8 cellular contexts compared by ENCODE assay signal in the genomic region with DNA sequence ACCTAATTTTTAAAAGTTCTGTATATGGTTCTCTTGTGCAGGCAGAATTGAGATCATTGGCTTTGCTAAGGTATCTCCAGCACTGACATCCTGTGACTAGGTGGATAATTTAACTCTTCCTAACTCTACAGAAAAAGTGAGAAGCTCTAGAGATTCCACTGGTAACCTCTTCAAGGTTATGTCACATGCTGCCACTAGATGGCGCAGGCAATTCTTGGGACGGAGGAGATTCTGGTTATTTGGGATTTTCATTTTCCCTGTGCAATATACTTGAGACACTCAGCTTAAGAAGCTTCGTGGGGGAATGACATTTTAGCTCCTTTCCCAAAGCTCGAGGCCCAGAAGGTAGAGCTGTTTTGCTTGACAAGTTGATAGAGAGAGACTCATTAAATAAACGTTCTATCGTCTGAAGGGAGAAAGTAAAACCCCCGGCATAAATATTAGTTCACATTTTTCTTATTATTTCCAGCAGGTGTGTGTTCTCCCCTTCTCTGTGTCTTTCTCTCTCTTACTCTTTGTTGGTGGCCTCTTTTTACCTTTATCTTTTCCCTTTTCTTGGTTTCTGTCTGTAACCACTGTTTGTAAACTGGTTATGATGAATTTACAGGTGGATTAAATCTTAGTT. TPM values are rescaled to one million over a fixed set of nuclear protein-coding genes. Genes with fewer than 3 reads are reported as not detected.
A peak's percentile ranks its signal among the peaks of the same experiment; 100 is the strongest.
DNase-seq lines count a peak whose midpoint lies in the region; ATAC-seq and TF ChIP-seq lines count a peak whose summit lies in the region.

No MANE protein-coding gene starts in this region.

- H3K4me1 Mint-ChIP-seq in Caco-2 (ENCODE audit: low read depth, unreplicated experiment): no peaks in the 10 kb centered on the region
- H3K4me1 Mint-ChIP-seq in activated naive CD8-positive, alpha-beta T cell treated with anti-CD3 and anti-CD28 coated beads for 36 hours: peaks cover 2% of the 10 kb centered on the region

- no peaks in the 10 kb centered on the region for H3K9me3 ChIP-seq in Caco-2
- peaks cover 21% of the 10 kb centered on the region for H3K9me3 ChIP-seq in left ventricle myocardium inferior (replicated peaks)
- H3K9me3 ChIP-seq in prostate gland: no peaks in the 10 kb centered on the region

- H3K36me3 ChIP-seq in Caco-2 (ENCODE audit: control insufficient read depth, insufficient read depth, low read length): no peaks in the 10 kb centered on the region
- H3K36me3 ChIP-seq in left ventricle myocardium inferior: no peaks in the 10 kb centered on the region
- no peaks in the 10 kb centered on the region for H3K36me3 ChIP-seq in prostate gland

- peak; percentile 85 for ATAC-seq in GM19035 (IDR thresholded peaks at IDR 0.05; ENCODE audit: unreplicated experiment)
- ATAC-seq in HG03175 (IDR thresholded peaks at IDR 0.05; ENCODE audit: unreplicated experiment): peak; percentile 89
- ATAC-seq in HG03108 (IDR thresholded peaks at IDR 0.05; ENCODE audit: unreplicated experiment): no peak

- no peaks in the 10 kb centered on the region for H3K36me3 Mint-ChIP-seq in Caco-2 (ENCODE audit: insufficient read depth, unreplicated experiment)
- peaks cover 12% of the 10 kb centered on the region for H3K36me3 Mint-ChIP-seq in activated naive CD8-positive, alpha-beta T cell treated with anti-CD3 and anti-CD28 coated beads for 36 hours

- H3K27me3 ChIP-seq in Caco-2 (replicated peaks; ENCODE audit: control insufficient read depth, insufficient read depth, low read length) (no peaks in the 10 kb centered on the region), left ventricle myocardium inferior (ENCODE audit: low read depth) (no peaks in the 10 kb centered on the region), prostate gland (replicated peaks; ENCODE audit: insufficient read depth) (no peaks in the 10 kb centered on the region)

- no TSS peak for BruUV-seq in Caco-2 (replicated peaks; lab: Mats Ljungman, UMichigan)

- intact Hi-C loops in Caco-2 (cut with micrococcal nuclease; ENCODE audit: unreplicated experiment) (loop anchor here (1.0 kb wide), 2 partner anchors 46 to 74 kb away; no protein-coding TSS in a partner anchor), left ventricle myocardium inferior (cut with micrococcal nuclease) (no loop called here), prostate gland (cut with DNase I) (no loop called here)

- TF ChIP-seq CTCF in Caco-2 (IDR thresholded peaks at IDR 0.05; ENCODE audit: insufficient read depth in 1 of 2, low read depth in 1 of 2, low read length in 1 of 2, severe bottlenecking in 1 of 2, unreplicated experiment in 1 of 2) (peak; percentile 82 to 95), left ventricle myocardium inferior (IDR thresholded peaks at IDR 0.05; ENCODE audit: borderline replicate concordance) (peak; percentile 83), prostate gland (IDR thresholded peaks at IDR 0.05) (peak; percentile 44 to 59 (median 56))

- CTCF ChIA-PET in Caco-2 (lab: Charles Lee): interaction anchor here (0.8 to 1.2 kb wide), 3 partner anchors 8 to 81 kb away, joined by 3 read pairs; no protein-coding TSS in a partner anchor

- no peak overlapping the region for H3K27ac Mint-ChIP-seq in Caco-2 (ENCODE audit: unreplicated experiment)
- H3K27ac Mint-ChIP-seq in activated naive CD8-positive, alpha-beta T cell treated with anti-CD3 and anti-CD28 coated beads for 36 hours: no peak overlapping the region

- POLR2A ChIA-PET in Caco-2 (lab: Charles Lee): no interaction called here

- peaks cover 2% of the 10 kb centered on the region for H3K27me3 Mint-ChIP-seq in Caco-2 (ENCODE audit: insufficient read depth, unreplicated experiment)
- peaks cover 24% of the 10 kb centered on the region for H3K27me3 Mint-ChIP-seq in activated naive CD8-positive, alpha-beta T cell treated with anti-CD3 and anti-CD28 coated beads for 36 hours

- WGBS in prostate gland: 13% methylated on average over 7 of the region's 7 CpGs

- H3K4me1 ChIP-seq in Caco-2: no peaks in the 10 kb centered on the region
- H3K4me1 ChIP-seq in left ventricle myocardium inferior: no peaks in the 10 kb centered on the region
- H3K4me1 ChIP-seq in prostate gland (replicated peaks): no peaks in the 10 kb centered on the region

- H3K9me3 Mint-ChIP-seq in Caco-2 (ENCODE audit: unreplicated experiment): no peaks in the 10 kb centered on the region
- H3K9me3 Mint-ChIP-seq in activated naive CD8-positive, alpha-beta T cell treated with anti-CD3 and anti-CD28 coated beads for 36 hours: peaks cover 16% of the 10 kb centered on the region

- peak; percentile 36 to 48 for DNase-seq in Caco-2
- peak; percentile 67 for DNase-seq in NCI-H69 (lab: John Stamatoyannopoulos, UW)
- DNase-seq in activated naive CD8-positive, alpha-beta T cell treated with anti-CD3 and anti-CD28 coated beads for 36 hours: peak; percentile 16
- peak; percentile 20 for DNase-seq in left ventricle myocardium inferior
- no peak for DNase-seq in prostate gland (ENCODE audit: low spot score)

- no peak overlapping the region for H3K4me3 Mint-ChIP-seq in Caco-2 (ENCODE audit: unreplicated experiment)
- H3K4me3 Mint-ChIP-seq in activated naive CD8-positive, alpha-beta T cell treated with anti-CD3 and anti-CD28 coated beads for 36 hours: peak overlapping the region; percentile 54

- H3K27ac ChIP-seq in left ventricle myocardium inferior (replicated peaks) (no peak overlapping the region), prostate gland (no peak overlapping the region)

- no peak for TF ChIP-seq POLR2A in prostate gland (IDR thresholded peaks at IDR 0.05)

- H3K4me3 ChIP-seq in Caco-2 (ENCODE audit: low read depth, low read length) (no peak overlapping the region), left ventricle myocardium inferior (peak overlapping the region; percentile 41), prostate gland (no peak overlapping the region)

RNA-seq across cellular contexts. Expression of a gene that starts 26.6 kb away (rescaled TPM):
- 26.5 and 30.6 TPM in 2 replicates for total RNA-seq in Caco-2 (2022)
- total RNA-seq in activated naive CD8-positive, alpha-beta T cell treated with anti-CD3 and anti-CD28 coated beads for 36 hours: 10 to 100 TPM; 43.6 to 45.2 TPM
- 65.4 TPM for total RNA-seq in left ventricle myocardium inferior
- total RNA-seq in prostate gland: 10 to 100 TPM; 48.2 to 50.1 TPM

RNA-seq across cellular contexts. Expression of a gene that starts 53.3 kb away (rescaled TPM):
- total RNA-seq in Caco-2 (2022): 0.84 and 1.2 TPM in 2 replicates
- total RNA-seq in activated naive CD8-positive, alpha-beta T cell treated with anti-CD3 and anti-CD28 coated beads for 36 hours: 1 to 10 TPM; 2.6 to 2.8 TPM
- total RNA-seq in left ventricle myocardium inferior: 4.9 TPM
- total RNA-seq in prostate gland: 10 to 100 TPM in 1 of 2 donors, under 1 TPM in 1; 0.68 to 15.8 TPM
